Comparison of ENCODE assay signal across 17 cellular contexts in genomic region chr6:15598273-15598778, GRCh38.
DNase-seq lines count a peak whose midpoint lies in the region; TF ChIP-seq lines count a peak whose summit lies in the region.
"Had no signal": no experiment of that assay in that cellular context is flagged by ENCODE, and none has a peak within 500 bp of the region (broad histone marks: within the 10 kb centered on the region; RNA-seq: fewer than 3 reads in every experiment).

No MANE protein-coding gene starts in this region.

- no peak overlapping the region for H3K4me3 ChIP-seq in foreskin fibroblast (ENCODE audit: low read depth in 1 of 2, low read length in 2 of 2)
- H3K4me3 ChIP-seq: BLaER1 had no signal

- in situ Hi-C loops in SK-MEL-5 (cut with HindIII; ENCODE audit: low pct_unique_long_range_greater_than_20kb, low sequenced_read_pairs): no loop called here

- DNase-seq in COLO829 (ENCODE audit: low spot score): peak; percentile 83
- peak; percentile 75 for DNase-seq in SK-MEL-5 (ENCODE audit: low read depth, low spot score)
- DNase-seq in foreskin melanocyte: peak; percentile 62
- no peak for DNase-seq in middle frontal gyrus (ENCODE audit: extremely low spot score, low spot score)
- no peak for DNase-seq in foreskin fibroblast
- DNase-seq: 8988T; ACHN; BE2C; C1 segment of cervical spinal cord; Caco-2; Calu3; CD4-positive, alpha-beta memory T cell; CD4-positive, CD25-positive, alpha-beta regulatory T cell; CD8-positive, alpha-beta memory T cell; DMS79 treated with DMSO at 0.1 percent for 48 hours; GF-D8 had no signal

- TF ChIP-seq CTCF in foreskin fibroblast (IDR thresholded peaks at IDR 0.05; ENCODE audit: low read depth, low read length): no peak

Comparison
In these comparisons a context has a peak if more than half of its experiments do, and no peak if none do; other contexts are left out.
1. DNase-seq: peak in COLO829 (single experiment), SK-MEL-5 (single experiment) and foreskin melanocyte (single experiment); none in middle frontal gyrus (single experiment) and foreskin fibroblast (0 of 2).